In genomic region chr6:133964052-133964451, GRCh38 we compare ENCODE assay signal across 17 cellular contexts. TPM values are rescaled to one million over a fixed set of nuclear protein-coding genes. Genes with fewer than 3 reads are reported as not detected.
DNase-seq lines count a peak whose midpoint lies in the region; ATAC-seq and TF ChIP-seq lines count a peak whose summit lies in the region.
"Had no signal": no experiment of that assay in that cellular context is flagged by ENCODE, and none has a peak within 500 bp of the region (broad histone marks: within the 10 kb centered on the region; RNA-seq: fewer than 3 reads in every experiment).

No MANE protein-coding gene starts in this region.

- no TSS peak for BruUV-seq in IMR-90 (replicated peaks; lab: Mats Ljungman, UMichigan)

- no peaks in the 10 kb centered on the region for H3K27me3 ChIP-seq in SK-N-SH (ENCODE audit: insufficient read depth)
- H3K27me3 ChIP-seq in IMR-90 (ENCODE audit: control insufficient read depth, insufficient read depth, low read length): no peaks in the 10 kb centered on the region
- H3K27me3 ChIP-seq in osteoblast (ENCODE audit: insufficient read depth, low read length): no peaks in the 10 kb centered on the region
- no peaks in the 10 kb centered on the region for H3K27me3 ChIP-seq in dorsolateral prefrontal cortex

- H3F3A ChIP-seq in SK-N-SH (replicated peaks; ENCODE audit: insufficient read depth): peaks cover 6% of the 10 kb centered on the region

- no peak overlapping the region for H2BK15ac ChIP-seq in IMR-90 (ENCODE audit: low read depth, low read length)

- no peak overlapping the region for H4K5ac ChIP-seq in IMR-90 (ENCODE audit: low read depth, low read length)

- in situ Hi-C loops in IMR-90 (cut with MboI; ENCODE audit: low sequenced_read_pairs): no loop called here

- H3K18ac ChIP-seq in IMR-90 (ENCODE audit: low read depth, low read length): no peak overlapping the region

- CTCF ChIA-PET in SK-N-SH (lab: Yijun Ruan, JAX): interaction anchor here (3.7 to 4.0 kb wide), 2 partner anchors 10 to 11 kb away, joined by 16 to 24 read pairs; partner anchors contain the start of gene TBPL1
- CTCF ChIA-PET in IMR-90 (lab: Yijun Ruan, JAX): interaction anchor here (0.8 to 2.8 kb wide), 3 partner anchors 9 to 133 kb away, joined by 4 to 8 read pairs (median 5); no protein-coding TSS in a partner anchor

- H3K4ac ChIP-seq in IMR-90 (ENCODE audit: low read depth, low read length): no peak overlapping the region

- intact Hi-C loops in IMR-90 (cut with micrococcal nuclease): no loop called here
- intact Hi-C loops in dorsolateral prefrontal cortex (cut with DNase I): no loop called here

- TF ChIP-seq RAD21 in SK-N-SH (IDR thresholded peaks at IDR 0.05; ENCODE audit: low read length) (no peak), IMR-90 (IDR thresholded peaks at IDR 0.05; ENCODE audit: low read length) (no peak)

- H3K4me1 ChIP-seq in SK-N-SH (ENCODE audit: control insufficient read depth in 1 of 2, insufficient read depth in 2 of 2, low read depth in 1 of 2, low read length in 1 of 2) (peaks cover 2 to 8% of the 10 kb centered on the region in 2 experiments; a peak in 3 of 4 replicates), IMR-90 (ENCODE audit: control insufficient read depth, insufficient read depth, low read length) (peaks cover 6% of the 10 kb centered on the region), osteoblast (ENCODE audit: insufficient read depth, low read length) (peaks cover 6% of the 10 kb centered on the region)

- no peak overlapping the region for H2BK5ac ChIP-seq in IMR-90 (ENCODE audit: low read depth, low read length, poor library complexity, severe bottlenecking)

- H3K79me1 ChIP-seq in IMR-90 (ENCODE audit: low read depth in 1 of 2, low read length in 2 of 2): peaks cover 38 to 72% of the 10 kb centered on the region in 2 experiments

- ATAC-seq in SK-N-SH treated with all-trans-retinoic acid at 6 μM for 48 hours: no peak
- ATAC-seq in IMR-90 (ENCODE audit: low read depth): peak; percentile 53
- no peak for ATAC-seq in HG03378 (IDR thresholded peaks at IDR 0.05; ENCODE audit: unreplicated experiment)

- H3K9ac ChIP-seq in SK-N-SH (no peak overlapping the region), IMR-90 (ENCODE audit: low read depth, low read length) (no peak overlapping the region)

- no peak overlapping the region for H3K14ac ChIP-seq in IMR-90 (replicated peaks; ENCODE audit: low read depth, low read length)

- no peaks in the 10 kb centered on the region for H3K36me3 ChIP-seq in SK-N-SH (replicated peaks in 1 of 2; ENCODE audit: control insufficient read depth in 1 of 2, insufficient read depth in 2 of 2, low read length in 1 of 2)
- H3K36me3 ChIP-seq in IMR-90 (ENCODE audit: control insufficient read depth, insufficient read depth, low read length): no peaks in the 10 kb centered on the region
- H3K36me3 ChIP-seq in osteoblast (ENCODE audit: insufficient read depth, low read length): no peaks in the 10 kb centered on the region

- TF ChIP-seq CTCF in SK-N-SH (IDR thresholded peaks at IDR 0.05): no peak
- no peak for TF ChIP-seq CTCF in IMR-90 (conservative IDR thresholded peaks at IDR 0.05; ENCODE audit: low read depth, low read length)
- no peak for TF ChIP-seq CTCF in osteoblast (IDR thresholded peaks at IDR 0.05; ENCODE audit: extremely low read depth, low read depth, low read length)
- TF ChIP-seq CTCF in dorsolateral prefrontal cortex (IDR thresholded peaks at IDR 0.05 in 54 of 56, conservative IDR thresholded peaks at IDR 0.05 in 2 of 56; ENCODE audit: low read depth in 1 of 56, partially characterized antibody in 56 of 56): no peak

- H4K20me1 ChIP-seq in SK-N-SH (ENCODE audit: insufficient read depth) (peaks cover 33% of the 10 kb centered on the region), IMR-90 (ENCODE audit: insufficient read depth, low read length) (peaks cover 32% of the 10 kb centered on the region; the same call in 1 of the 2 replicates), osteoblast (ENCODE audit: insufficient read depth, low read length) (peaks cover 36% of the 10 kb centered on the region)

- H2AK9ac ChIP-seq in IMR-90 (replicated peaks; ENCODE audit: low read depth, low read length, poor library complexity): no peak overlapping the region

- no peak overlapping the region for H2AFZ ChIP-seq in SK-N-SH (ENCODE audit: low read depth)
- H2AFZ ChIP-seq in IMR-90 (replicated peaks; ENCODE audit: low read length, poor library complexity): no peak overlapping the region
- H2AFZ ChIP-seq in osteoblast (ENCODE audit: low read length): no peak overlapping the region

- no peak overlapping the region for H3K23ac ChIP-seq in IMR-90 (ENCODE audit: low read depth, low read length)

- H3K4me2 ChIP-seq in SK-N-SH (no peak overlapping the region), IMR-90 (ENCODE audit: low read depth, low read length) (no peak overlapping the region), osteoblast (ENCODE audit: insufficient read depth, low read length) (no peak overlapping the region)

- no peak for TF ChIP-seq EP300 in SK-N-SH (IDR thresholded peaks at IDR 0.05; ENCODE audit: borderline replicate concordance in 1 of 2, low read depth in 1 of 2, low read length in 1 of 2)

- no peak overlapping the region for H3K4me3 ChIP-seq in SK-N-SH (ENCODE audit: low read depth in 2 of 2, low read length in 1 of 2)
- H3K4me3 ChIP-seq in IMR-90 (ENCODE audit: insufficient read depth, low read depth, low read length): no peak overlapping the region
- H3K4me3 ChIP-seq in osteoblast (ENCODE audit: insufficient read depth, low read length): no peak overlapping the region
- H3K4me3 ChIP-seq in dorsolateral prefrontal cortex: no peak overlapping the region

- no peaks in the 10 kb centered on the region for H3K9me2 ChIP-seq in SK-N-SH

- dilution Hi-C loops in IMR-90 (cut with HindIII; ENCODE audit: low sequenced_read_pairs, unreplicated experiment): no loop called here

- H3K79me2 ChIP-seq in SK-N-SH (ENCODE audit: insufficient read depth): peaks cover 85% of the 10 kb centered on the region
- peaks cover 84% of the 10 kb centered on the region for H3K79me2 ChIP-seq in osteoblast (ENCODE audit: insufficient read depth, low read length)

- no peak for TF ChIP-seq POLR2A in IMR-90 (IDR thresholded peaks at IDR 0.05; ENCODE audit: low read depth, low read length)

- POLR2A ChIA-PET in SK-N-SH (lab: Yijun Ruan, JAX) (no interaction called here), IMR-90 (lab: Charles Lee; ENCODE audit: unreplicated experiment) (no interaction called here)

- H2BK20ac ChIP-seq in IMR-90 (ENCODE audit: low read depth, low read length): no peak overlapping the region

- no peak overlapping the region for H2AK5ac ChIP-seq in IMR-90 (ENCODE audit: low read depth, low read length)

- no peak overlapping the region for H3K56ac ChIP-seq in IMR-90 (ENCODE audit: extremely low read depth, insufficient read depth, low read length)

- H3K27ac ChIP-seq in SK-N-SH (ENCODE audit: low read depth in 2 of 2, low read length in 1 of 2) (no peak overlapping the region), IMR-90 (ENCODE audit: insufficient read depth, low read length) (no peak overlapping the region), osteoblast (ENCODE audit: low read depth, low read length) (no peak overlapping the region), dorsolateral prefrontal cortex (peak overlapping the region in 11 of 59 donors; percentile 5 to 48 (median 22))
- H3K27ac ChIP-seq: 22Rv1, HL-60 had no signal

- no peak for DNase-seq in SK-N-SH
- peak; percentile 97 for DNase-seq in IMR-90
- peak; percentile 33 for DNase-seq in dermis blood vessel endothelial cell
- peak; percentile 93 for DNase-seq in osteoblast (ENCODE audit: insufficient read length, low spot score, missing footprints)
- no peak for DNase-seq in dorsolateral prefrontal cortex
- no peak for DNase-seq in NCI-H2227 treated with DMSO at 0.1 percent for 48 hours (lab: John Stamatoyannopoulos, UW)
- DNase-seq: activated CD4-positive, alpha-beta T cell treated with anti-CD3 and anti-CD28 coated beads for 1 hour; activated naive CD4-positive, alpha-beta T cell treated with anti-CD3 and anti-CD28 coated beads, Interleukin-2, amount 50 U/mL, for 16 hours; DMS53; effector CD8-positive, alpha-beta T cell; NCI-H1105; NCI-H748 treated with DMSO at 0.1 percent for 48 hours; stimulated activated CD4-positive, alpha-beta T cell treated with anti-CD3 and anti-CD28 coated beads, Interleukin-4, amount 100 ng/mL, for 4 hours had no signal

- no peak overlapping the region for H4K8ac ChIP-seq in IMR-90 (ENCODE audit: low read depth in 2 of 2, low read length in 2 of 2)

- no peaks in the 10 kb centered on the region; the same call in 1 of the 2 replicates for H3K9me1 ChIP-seq in IMR-90 (ENCODE audit: insufficient read depth, low read length)

- 95% methylated on average over 1 of the region's 1 CpG for WGBS in SK-N-SH (ENCODE audit: low lambda C conversion rate)
- WGBS in IMR-90 (ENCODE audit: extremely low coverage in 2 of 2, insufficient read length in 1 of 2), 2 experiments: no CpG with 5 or more reads among the region's 1 CpG

- no peak overlapping the region for H4K91ac ChIP-seq in IMR-90 (ENCODE audit: insufficient read depth, low read depth, low read length)

- no peak overlapping the region for H2BK120ac ChIP-seq in IMR-90 (ENCODE audit: low read depth, low read length)

- H3K9me3 ChIP-seq in SK-N-SH (no peaks in the 10 kb centered on the region), IMR-90 (ENCODE audit: control insufficient read depth, insufficient read depth, low read length) (no peaks in the 10 kb centered on the region), osteoblast (ENCODE audit: low read depth, low read length) (no peaks in the 10 kb centered on the region)

TF ChIP-seq in SK-N-SH treated with all-trans-retinoic acid at 6 μM for 48 hours, 23 proteins besides CTCF, POLR2A, EP300 and RAD21 (continues in another document):
- TF ChIP-seq PPARA (CRISPR knock-in tag; IDR thresholded peaks at IDR 0.05; ENCODE audit: borderline replicate concordance) (no peak), ZFP3 (CRISPR knock-in tag; IDR thresholded peaks at IDR 0.05) (no peak), ARNTL (CRISPR knock-in tag; IDR thresholded peaks at IDR 0.05; ENCODE audit: borderline replicate concordance, low read depth) (no peak), OSR1 (CRISPR knock-in tag; IDR thresholded peaks at IDR 0.05) (no peak)

TF ChIP-seq in IMR-90, 13 proteins besides CTCF, POLR2A, EP300 and RAD21:
- TF ChIP-seq CEBPB (IDR thresholded peaks at IDR 0.05; ENCODE audit: low read depth, low read length): peak; percentile 25; the same call in 1 of the 2 replicates
- TF ChIP-seq SMC3 (IDR thresholded peaks at IDR 0.05; ENCODE audit: low read depth, low read length): no peak

RNA-seq across cellular contexts. Expression of gene TBPL1, which starts 11.0 kb away (rescaled TPM):
- 16.3 and 22.4 TPM in 2 replicates for polyA plus RNA-seq in SK-N-SH (2012; rRNA removed)
- polyA plus RNA-seq in SK-N-SH (2012; cell fraction: cytosol; rRNA removed): 26.6 and 37.5 TPM in 2 replicates
- polyA plus RNA-seq in SK-N-SH (2012; cell fraction: nucleus; rRNA removed): 7.1 and 15.6 TPM in 2 replicates
- total RNA-seq in IMR-90 (2012; rRNA removed): 25.6 and 38.3 TPM in 2 replicates
- 32.5 and 34.0 TPM in 2 replicates for polyA plus RNA-seq in IMR-90 (2012; rRNA removed)
- 6.6 and 14.8 TPM in 2 replicates for polyA plus RNA-seq in IMR-90 (2012; cell fraction: cytosol; rRNA removed)
- polyA plus RNA-seq in IMR-90 (2012; cell fraction: nucleus; rRNA removed; ENCODE audit: low replicate concordance): 7.1 and 25.3 TPM in 2 replicates
- 32.0 and 35.2 TPM in 2 replicates for total RNA-seq in dermis blood vessel endothelial cell
- 11.5 and 14.1 TPM in 2 replicates for total RNA-seq in osteoblast
- total RNA-seq in dorsolateral prefrontal cortex: 10 to 100 TPM; 23.9 to 70.4 (median 49.9) TPM

Comparison
In these comparisons a context has a peak if more than half of its experiments do, and no peak if none do; other contexts are left out.
1. DNase-seq: peak in IMR-90 (single experiment), dermis blood vessel endothelial cell (single experiment) and osteoblast (single experiment); none in SK-N-SH (single experiment), dorsolateral prefrontal cortex (0 of 10) and NCI-H2227 treated with DMSO at 0.1 percent for 48 hours (single experiment).